18 cellular contexts compared by ENCODE assay signal in the genomic region with DNA sequence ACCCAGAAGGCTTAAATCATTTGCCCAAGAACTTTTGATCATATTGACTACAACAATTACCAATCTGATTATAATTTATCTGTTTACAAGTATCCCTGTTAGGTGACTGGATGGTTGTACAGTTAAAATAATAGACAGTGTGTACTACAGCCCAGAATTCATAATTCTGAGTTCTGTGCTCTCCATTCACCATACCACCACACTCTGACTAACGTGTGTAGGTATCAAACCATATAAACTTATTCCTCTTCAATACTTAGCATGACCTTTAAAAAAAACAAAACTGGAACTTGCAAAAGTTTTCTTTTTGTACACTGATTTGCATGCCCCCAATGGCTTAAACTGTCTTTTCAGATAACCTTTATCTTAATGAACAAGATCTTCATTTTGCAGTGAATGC.
"Had no signal": no experiment of that assay in that cellular context is flagged by ENCODE, and none has a peak within 500 bp of the region (broad histone marks: within the 10 kb centered on the region; RNA-seq: fewer than 3 reads in every experiment).

No MANE protein-coding gene starts in this region.

- H3K4me3 Mint-ChIP-seq: naive B cell, T-cell, type B pancreatic cell had no signal

- ATAC-seq: gastroesophageal sphincter, left lobe of liver had no signal

- H3K27me3 Mint-ChIP-seq: naive B cell, T-cell, type B pancreatic cell had no signal

- H3K9me3 ChIP-seq: adrenal gland, gastroesophageal sphincter, SK-N-SH, suprapubic skin had no signal

- H3K4me3 ChIP-seq: adrenal gland, cardiac muscle cell, dorsolateral prefrontal cortex, gastroesophageal sphincter, suprapubic skin had no signal

- H3K36me3 ChIP-seq: adrenal gland, cardiac muscle cell, WERI-Rb-1 had no signal

- H3K27ac Mint-ChIP-seq: type B pancreatic cell had no signal

- H3K27me3 ChIP-seq: adrenal gland, cardiac muscle cell, dorsolateral prefrontal cortex, gastroesophageal sphincter, suprapubic skin had no signal

- H3K9me3 Mint-ChIP-seq: naive B cell, T-cell had no signal

- DNase-seq: activated CD4-positive, alpha-beta T cell treated with anti-CD3 and anti-CD28 coated beads for 48 hours; activated CD8-positive, alpha-beta memory T cell treated with anti-CD3 and anti-CD28 coated beads for 24 hours; activated gamma-delta T cell treated with Interleukin-2 at 50 U/mL for 16 hours; activated T-cell treated with anti-CD3 and anti-CD28 coated beads for 4 hours; adrenal gland; dorsolateral prefrontal cortex; naive B cell; retina; SK-N-SH; stimulated activated CD4-positive, alpha-beta T cell treated with anti-CD3 and anti-CD28 coated beads, Interleukin-2, amount 100 ng/mL, for 48 hours; stimulated activated naive CD4-positive, alpha-beta T cell; T-cell; WERI-Rb-1 had no signal
